ENCODE assay signal across 2 cellular contexts in genomic region chr12:132225214-132225613, GRCh38.
TF ChIP-seq lines count a peak whose summit lies in the region.

No MANE protein-coding gene starts in this region.

TF ChIP-seq in IMR-90, 13 proteins besides CTCF, POLR2A, EP300 and RAD21:
- TF ChIP-seq ELK1 (IDR thresholded peaks at IDR 0.05; ENCODE audit: borderline replicate concordance, low read depth, low read length), result no peak
- no peak for TF ChIP-seq SMC3 (IDR thresholded peaks at IDR 0.05; ENCODE audit: low read depth, low read length)
- TF ChIP-seq CEBPB (IDR thresholded peaks at IDR 0.05; ENCODE audit: low read depth, low read length), result no peak
- no peak for TF ChIP-seq MAZ (IDR thresholded peaks at IDR 0.05; ENCODE audit: borderline replicate concordance, low read depth, low read length)
- TF ChIP-seq CHD1 (IDR thresholded peaks at IDR 0.05; ENCODE audit: low read depth, low read length), result no peak
- no peak for TF ChIP-seq MAFK (IDR thresholded peaks at IDR 0.05; ENCODE audit: low read depth, low read length)
- no peak for TF ChIP-seq NFE2L2 (IDR thresholded peaks at IDR 0.05; ENCODE audit: low read depth, low read length)
- no peak for TF ChIP-seq FOS (IDR thresholded peaks at IDR 0.05; ENCODE audit: low read depth, low read length)
- no peak for TF ChIP-seq RFX5 (IDR thresholded peaks at IDR 0.05; ENCODE audit: low read depth, low read length)
- no peak for TF ChIP-seq MXI1 (IDR thresholded peaks at IDR 0.05; ENCODE audit: borderline replicate concordance, low read depth, low read length)
- no peak for TF ChIP-seq RCOR1 (IDR thresholded peaks at IDR 0.05; ENCODE audit: insufficient replicate concordance, low read length)
- no peak for TF ChIP-seq BHLHE40 (IDR thresholded peaks at IDR 0.05; ENCODE audit: low read depth, low read length)
- no peak for TF ChIP-seq USF2 (IDR thresholded peaks at IDR 0.05; ENCODE audit: low read depth, low read length)

TF ChIP-seq in H1, 55 proteins besides CTCF, POLR2A, EP300 and RAD21:
- TF ChIP-seq TCF12 (IDR thresholded peaks at IDR 0.05; ENCODE audit: low read depth, low read length) (no peak), RNF2 (IDR thresholded peaks at IDR 0.05; ENCODE audit: borderline replicate concordance, low read depth, low read length, missing control alignments, poor library complexity, severe bottlenecking) (peak; percentile 11), TAF7 (optimal IDR thresholded peaks at IDR 0.05; ENCODE audit: borderline replicate concordance, low read depth, low read length) (no peak)
